In genomic region chr11:3146612-3147256, GRCh38 we compare ENCODE assay signal across 12 cellular contexts. TPM values are rescaled to one million over a fixed set of nuclear protein-coding genes. Genes with fewer than 3 reads are reported as not detected.
A peak's percentile ranks its signal among the peaks of the same experiment; 100 is the strongest.
DNase-seq lines count a peak whose midpoint lies in the region; ATAC-seq and TF ChIP-seq lines count a peak whose summit lies in the region.
"Had no signal": no experiment of that assay in that cellular context is flagged by ENCODE, and none has a peak within 500 bp of the region (broad histone marks: within the 10 kb centered on the region; RNA-seq: fewer than 3 reads in every experiment).

No MANE protein-coding gene starts in this region.

- H3K9me3 ChIP-seq in right atrium auricular region = no peaks in the 10 kb centered on the region
- H3K9me3 ChIP-seq in suprapubic skin = no peaks in the 10 kb centered on the region
- H3K9me3 ChIP-seq in endodermal cell (ENCODE audit: control insufficient read depth, low read length) = peaks cover 7% of the 10 kb centered on the region
- H3K9me3 ChIP-seq: spleen had no signal

- H3K9me3 Mint-ChIP-seq in endodermal cell = peaks cover 2% of the 10 kb centered on the region
- H3K9me3 Mint-ChIP-seq: activated CD4-positive, alpha-beta T cell treated with anti-CD3 and anti-CD28 coated beads, Interleukin-2, amount 10 ng/mL, durations not matched to agents 24 days and 14 days had no signal

- peak; percentile 26 for DNase-seq in HPDE6-E6E7 (ENCODE audit: extremely low spot score)
- DNase-seq in astrocyte of the spinal cord (ENCODE audit: low read depth, low spot score) = peak; percentile 73
- DNase-seq in right atrium auricular region (ENCODE audit: low spot score) = no peak
- DNase-seq in suprapubic skin (ENCODE audit: low spot score in 2 of 2) = no peak
- DNase-seq in KBM-7 = no peak
- no peak for DNase-seq in endodermal cell
- DNase-seq in COLO668 (lab: John Stamatoyannopoulos, UW; ENCODE audit: unreplicated experiment) = no peak
- DNase-seq: activated CD4-positive, alpha-beta T cell treated with anti-CD3 and anti-CD28 coated beads, Interleukin-2, amount 10 ng/mL, durations not matched to agents 24 days and 14 days; activated naive CD4-positive, alpha-beta T cell; NCI-H446; spleen had no signal

- WGBS in suprapubic skin = 71% methylated on average over 7 of the region's 22 CpGs
- 92 to 94% methylated on average over 15 to 22 of the region's 22 CpGs for WGBS in endodermal cell (ENCODE audit: insufficient coverage in 1 of 2, insufficient read length in 1 of 2), 2 experiments

- H3K9ac ChIP-seq in endodermal cell (ENCODE audit: extremely low read depth, low read length, poor library complexity, severe bottlenecking) = no peak overlapping the region

- H3K4me1 ChIP-seq in right atrium auricular region = peaks cover 0 to 50% of the 10 kb centered on the region in 2 donors
- H3K4me1 ChIP-seq in suprapubic skin = peaks cover 32% of the 10 kb centered on the region
- H3K4me1 ChIP-seq in endodermal cell (ENCODE audit: control insufficient read depth, insufficient read depth, low read length) = peaks cover 5% of the 10 kb centered on the region

- H3K4me1 Mint-ChIP-seq in endodermal cell = peaks cover 3% of the 10 kb centered on the region
- H3K4me1 Mint-ChIP-seq: activated CD4-positive, alpha-beta T cell treated with anti-CD3 and anti-CD28 coated beads, Interleukin-2, amount 10 ng/mL, durations not matched to agents 24 days and 14 days had no signal

- peaks cover 98% of the 10 kb centered on the region for H3K27me3 Mint-ChIP-seq in endodermal cell (ENCODE audit: insufficient read depth)
- H3K27me3 Mint-ChIP-seq: activated CD4-positive, alpha-beta T cell treated with anti-CD3 and anti-CD28 coated beads, Interleukin-2, amount 10 ng/mL, durations not matched to agents 24 days and 14 days had no signal

- H3K36me3 ChIP-seq in right atrium auricular region (no peaks in the 10 kb centered on the region), suprapubic skin (peaks cover 12% of the 10 kb centered on the region), endodermal cell (ENCODE audit: control insufficient read depth, insufficient read depth, low read length) (no peaks in the 10 kb centered on the region)

- in situ Hi-C loops in astrocyte of the spinal cord (cut with HindIII; ENCODE audit: low sequenced_read_pairs) = no loop called here
- in situ Hi-C loops in KBM-7 (cut with MboI; ENCODE audit: low pct_unique_long_range_greater_than_20kb, low sequenced_read_pairs) = no loop called here

- H3K27ac Mint-ChIP-seq in endodermal cell = no peak overlapping the region
- H3K27ac Mint-ChIP-seq: activated CD4-positive, alpha-beta T cell treated with anti-CD3 and anti-CD28 coated beads, Interleukin-2, amount 10 ng/mL, durations not matched to agents 24 days and 14 days had no signal

- no peaks in the 10 kb centered on the region for H3K27me3 ChIP-seq in right atrium auricular region
- no peaks in the 10 kb centered on the region for H3K27me3 ChIP-seq in suprapubic skin
- H3K27me3 ChIP-seq in endodermal cell (ENCODE audit: control insufficient read depth, insufficient read depth, low read length, poor library complexity, severe bottlenecking) = peaks cover 94% of the 10 kb centered on the region
- H3K27me3 ChIP-seq: spleen had no signal

- TF ChIP-seq EP300 in suprapubic skin (IDR thresholded peaks at IDR 0.05) = no peak

- no peak for TF ChIP-seq POLR2A in suprapubic skin (IDR thresholded peaks at IDR 0.05)

- TF ChIP-seq CTCF in astrocyte of the spinal cord (IDR thresholded peaks at IDR 0.05; ENCODE audit: low read depth, low read length) = no peak
- TF ChIP-seq CTCF in right atrium auricular region (IDR thresholded peaks at IDR 0.05) = no peak
- TF ChIP-seq CTCF in suprapubic skin (IDR thresholded peaks at IDR 0.05) = no peak
- no peak for TF ChIP-seq CTCF in endodermal cell (conservative IDR thresholded peaks at IDR 0.05)

- no peak overlapping the region for H3K4me3 Mint-ChIP-seq in endodermal cell
- H3K4me3 Mint-ChIP-seq: activated CD4-positive, alpha-beta T cell treated with anti-CD3 and anti-CD28 coated beads, Interleukin-2, amount 10 ng/mL, durations not matched to agents 24 days and 14 days had no signal

- ATAC-seq in GM19035 (IDR thresholded peaks at IDR 0.05; ENCODE audit: unreplicated experiment) = no peak

- H3K27ac ChIP-seq in right atrium auricular region (peak overlapping the region; percentile 24 to 63), suprapubic skin (peak overlapping the region; percentile 42), endodermal cell (ENCODE audit: low read depth, low read length) (no peak overlapping the region)

- peaks cover 2% of the 10 kb centered on the region for H3K36me3 Mint-ChIP-seq in endodermal cell (ENCODE audit: low read depth)

- H3K4me3 ChIP-seq in astrocyte of the spinal cord (ENCODE audit: low read depth, low read length) = no peak overlapping the region
- no peak overlapping the region for H3K4me3 ChIP-seq in right atrium auricular region
- H3K4me3 ChIP-seq in suprapubic skin = no peak overlapping the region
- no peak overlapping the region for H3K4me3 ChIP-seq in endodermal cell (ENCODE audit: low read length)
- H3K4me3 ChIP-seq: spleen had no signal

RNA-seq across cellular contexts. Expression of gene OSBPL5, which starts 18.4 kb away (rescaled TPM):
- total RNA-seq in right atrium auricular region = 10 to 100 TPM; 11.1 to 17.8 TPM
- total RNA-seq in suprapubic skin = 10 to 100 TPM; 43.4 to 75.2 (median 56.8) TPM
- 1 to 10 TPM; 1.2 to 4.8 TPM for total RNA-seq in endodermal cell
- 15.4 TPM for polyA plus RNA-seq in endodermal cell (2013, experiment 1 of 2)
- 16.4 TPM for polyA plus RNA-seq in endodermal cell (2013, experiment 2 of 2)

Comparison
In these comparisons a context has a peak if more than half of its experiments do, and no peak if none do; other contexts are left out.
1. DNase-seq: peak in HPDE6-E6E7 (single experiment) and astrocyte of the spinal cord (single experiment); none in right atrium auricular region (single experiment), suprapubic skin (0 of 2), KBM-7 (single experiment), endodermal cell (single experiment) and COLO668 (single experiment).